16 cellular contexts compared by ENCODE assay signal in genomic region chr4:6845574-6845973, GRCh38.
DNase-seq lines count a peak whose midpoint lies in the region; ATAC-seq and TF ChIP-seq lines count a peak whose summit lies in the region.
"Had no signal": no experiment of that assay in that cellular context is flagged by ENCODE, and none has a peak within 500 bp of the region (broad histone marks: within the 10 kb centered on the region; RNA-seq: fewer than 3 reads in every experiment).

No MANE protein-coding gene starts in this region.

- peaks cover under 1% of the 10 kb centered on the region for H3K4me1 Mint-ChIP-seq in progenitor cell of endocrine pancreas (ENCODE audit: low read depth)
- peaks cover 9% of the 10 kb centered on the region for H3K4me1 Mint-ChIP-seq in stimulated activated effector memory CD8-positive, alpha-beta T cell treated with anti-CD3 and anti-CD28 coated beads, Interleukin-12 subunit alpha, Interleukin-12 subunit beta, amount 100 ng/mL, for 72 hours
- peaks cover 5% of the 10 kb centered on the region for H3K4me1 Mint-ChIP-seq in activated naive CD8-positive, alpha-beta T cell treated with anti-CD3 and anti-CD28 coated beads, Interleukin-2, amount 50 U/mL, for 24 hours

- H3K4me3 Mint-ChIP-seq in progenitor cell of endocrine pancreas (ENCODE audit: low read depth), result no peak overlapping the region
- no peak overlapping the region for H3K4me3 Mint-ChIP-seq in stimulated activated effector memory CD8-positive, alpha-beta T cell treated with anti-CD3 and anti-CD28 coated beads, Interleukin-12 subunit alpha, Interleukin-12 subunit beta, amount 100 ng/mL, for 72 hours
- H3K4me3 Mint-ChIP-seq in activated naive CD8-positive, alpha-beta T cell treated with anti-CD3 and anti-CD28 coated beads, Interleukin-2, amount 50 U/mL, for 24 hours, result no peak overlapping the region
- H3K4me3 Mint-ChIP-seq: CD4-positive, alpha-beta T cell; GM23338 had no signal

- no peaks in the 10 kb centered on the region for H3K9me3 Mint-ChIP-seq in progenitor cell of endocrine pancreas (ENCODE audit: low read depth)
- no peaks in the 10 kb centered on the region for H3K9me3 Mint-ChIP-seq in stimulated activated effector memory CD8-positive, alpha-beta T cell treated with anti-CD3 and anti-CD28 coated beads, Interleukin-12 subunit alpha, Interleukin-12 subunit beta, amount 100 ng/mL, for 72 hours
- no peaks in the 10 kb centered on the region for H3K9me3 Mint-ChIP-seq in activated naive CD8-positive, alpha-beta T cell treated with anti-CD3 and anti-CD28 coated beads, Interleukin-2, amount 50 U/mL, for 24 hours
- H3K9me3 Mint-ChIP-seq: CD4-positive, alpha-beta T cell; GM23338 had no signal

- no peaks in the 10 kb centered on the region for H3K27me3 Mint-ChIP-seq in progenitor cell of endocrine pancreas
- no peaks in the 10 kb centered on the region for H3K27me3 Mint-ChIP-seq in activated naive CD8-positive, alpha-beta T cell treated with anti-CD3 and anti-CD28 coated beads, Interleukin-2, amount 50 U/mL, for 24 hours
- H3K27me3 Mint-ChIP-seq: CD4-positive, alpha-beta T cell had no signal

- DNase-seq in LHCN-M2 (ENCODE audit: low read depth) (peak; percentile 88), myocyte (ENCODE audit: low read depth) (peak; percentile 69), progenitor cell of endocrine pancreas (ENCODE audit: low spot score, unreplicated experiment) (no peak), T-helper 9 cell (no peak), activated gamma-delta T cell treated with Interleukin-2 at 50 U/mL for 16 hours (no peak)
- DNase-seq in stimulated activated effector memory CD8-positive, alpha-beta T cell treated with anti-CD3 and anti-CD28 coated beads, Interleukin-12 subunit alpha, Interleukin-12 subunit beta, amount 100 ng/mL, for 72 hours (ENCODE audit: low spot score in 2 of 2), result no peak
- DNase-seq in activated naive CD8-positive, alpha-beta T cell treated with anti-CD3 and anti-CD28 coated beads, Interleukin-2, amount 50 U/mL, for 24 hours, result no peak
- DNase-seq: AML-193; Caco-2; CD4-positive, alpha-beta T cell; DMS153; DMS79; GDM1; HCEC 1CT had no signal

- ATAC-seq in stimulated activated effector memory CD8-positive, alpha-beta T cell treated with anti-CD3 and anti-CD28 coated beads, Interleukin-12 subunit alpha, Interleukin-12 subunit beta, amount 100 ng/mL, for 72 hours, result no peak
- no peak for ATAC-seq in activated naive CD8-positive, alpha-beta T cell treated with anti-CD3 and anti-CD28 coated beads, Interleukin-2, amount 50 U/mL, for 24 hours
- ATAC-seq: A549 had no signal

- H3K36me3 Mint-ChIP-seq in progenitor cell of endocrine pancreas (ENCODE audit: insufficient read depth), result peaks cover 26% of the 10 kb centered on the region
- peaks cover 64% of the 10 kb centered on the region for H3K36me3 Mint-ChIP-seq in stimulated activated effector memory CD8-positive, alpha-beta T cell treated with anti-CD3 and anti-CD28 coated beads, Interleukin-12 subunit alpha, Interleukin-12 subunit beta, amount 100 ng/mL, for 72 hours
- H3K36me3 Mint-ChIP-seq in activated naive CD8-positive, alpha-beta T cell treated with anti-CD3 and anti-CD28 coated beads, Interleukin-2, amount 50 U/mL, for 24 hours (ENCODE audit: low read depth), result peaks cover 32% of the 10 kb centered on the region

- H3K27ac Mint-ChIP-seq in progenitor cell of endocrine pancreas, result peak overlapping the region; percentile 6
- H3K27ac Mint-ChIP-seq in stimulated activated effector memory CD8-positive, alpha-beta T cell treated with anti-CD3 and anti-CD28 coated beads, Interleukin-12 subunit alpha, Interleukin-12 subunit beta, amount 100 ng/mL, for 72 hours, result peak overlapping the region; percentile 76
- H3K27ac Mint-ChIP-seq in activated naive CD8-positive, alpha-beta T cell treated with anti-CD3 and anti-CD28 coated beads, Interleukin-2, amount 50 U/mL, for 24 hours, result no peak overlapping the region
- H3K27ac Mint-ChIP-seq: CD4-positive, alpha-beta T cell had no signal

- TF ChIP-seq CTCF in progenitor cell of endocrine pancreas (IDR thresholded peaks at IDR 0.05; ENCODE audit: unreplicated experiment), result no peak

Comparison
In these comparisons a context has a peak if more than half of its experiments do, and no peak if none do; other contexts are left out.
1. DNase-seq: peak in LHCN-M2 (single experiment) and myocyte (single experiment); none in progenitor cell of endocrine pancreas (single experiment), stimulated activated effector memory CD8-positive, alpha-beta T cell treated with anti-CD3 and anti-CD28 coated beads, Interleukin-12 subunit alpha, Interleukin-12 subunit beta, amount 100 ng/mL, for 72 hours (0 of 2), activated naive CD8-positive, alpha-beta T cell treated with anti-CD3 and anti-CD28 coated beads, Interleukin-2, amount 50 U/mL, for 24 hours (single experiment), T-helper 9 cell (single experiment) and activated gamma-delta T cell treated with Interleukin-2 at 50 U/mL for 16 hours (single experiment).